Comparison of ENCODE assay signal across 1 cellular context in the genomic region with DNA sequence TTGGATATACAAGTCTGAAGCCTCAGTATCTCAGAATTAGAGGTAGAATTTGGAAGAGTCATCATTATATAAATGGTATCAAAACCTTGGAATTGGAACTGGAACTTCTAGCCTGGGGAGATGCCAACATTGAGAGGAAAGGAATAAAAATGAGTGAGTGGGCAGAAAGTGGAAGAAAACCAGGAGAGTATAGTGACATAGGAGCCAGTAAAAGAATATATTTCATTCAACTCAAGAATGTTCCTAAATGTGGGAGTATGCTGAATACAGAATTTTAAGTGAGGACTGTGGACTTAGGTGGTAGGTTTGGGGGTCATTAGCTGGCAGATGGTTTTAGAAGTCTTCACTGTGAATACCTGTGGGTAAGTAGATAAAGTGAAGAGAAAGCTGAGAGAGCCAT.
TF ChIP-seq lines count a peak whose summit lies in the region.

No MANE protein-coding gene starts in this region.

TF ChIP-seq in HCT116, 20 proteins besides CTCF, POLR2A, EP300 and RAD21 (continued from another document):
- TF ChIP-seq, protein P1, sequence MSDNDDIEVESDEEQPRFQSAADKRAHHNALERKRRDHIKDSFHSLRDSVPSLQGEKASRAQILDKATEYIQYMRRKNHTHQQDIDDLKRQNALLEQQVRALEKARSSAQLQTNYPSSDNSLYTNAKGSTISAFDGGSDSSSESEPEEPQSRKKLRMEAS (IDR thresholded peaks at IDR 0.05): no peak
- TF ChIP-seq CEBPB (IDR thresholded peaks at IDR 0.05; ENCODE audit: low read depth) (no peak), ZNF274 (IDR thresholded peaks at IDR 0.05; ENCODE audit: low read depth, low read length) (no peak)
